8 cellular contexts compared by ENCODE assay signal in the genomic region with DNA sequence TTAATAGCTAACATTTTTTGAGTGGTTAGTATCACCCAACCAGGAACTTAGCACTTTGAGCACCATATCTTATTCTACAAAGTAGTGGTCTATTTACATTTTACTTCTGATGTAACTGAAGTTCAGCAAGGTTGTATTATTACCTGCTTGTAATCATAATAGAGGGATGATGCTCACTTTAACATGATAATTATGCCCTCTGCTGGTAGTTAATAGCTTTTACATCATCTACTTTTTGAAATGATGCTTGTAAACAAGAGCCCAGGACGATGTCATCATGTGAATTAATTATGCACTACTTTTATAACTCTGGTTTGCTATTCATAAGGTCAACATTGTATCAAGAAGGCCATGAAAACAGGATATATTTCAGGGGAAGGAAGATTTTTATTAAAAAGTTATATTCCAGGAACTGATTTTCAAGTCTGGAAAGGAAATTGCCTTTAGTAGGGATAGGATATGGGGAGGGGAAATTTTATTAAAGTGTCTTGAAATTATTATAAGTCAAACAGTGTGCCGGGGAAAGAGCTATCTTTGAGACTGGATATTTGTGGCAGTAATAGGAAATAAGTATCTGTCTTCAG.
DNase-seq lines count a peak whose midpoint lies in the region; ATAC-seq and TF ChIP-seq lines count a peak whose summit lies in the region.

No MANE protein-coding gene starts in this region.

- no peak overlapping the region for H3K4me3 ChIP-seq in mesendoderm (ENCODE audit: low read length)

- no peak overlapping the region for H3K4me2 ChIP-seq in mesendoderm (ENCODE audit: low read length)

- no peak overlapping the region for H3K27ac ChIP-seq in CD4-positive, alpha-beta T cell (ENCODE audit: low read depth, low read length)
- H3K27ac ChIP-seq in mesendoderm (ENCODE audit: low read depth, low read length), result no peak overlapping the region

- WGBS in mesendoderm (ENCODE audit: extremely low coverage, insufficient coverage, low lambda C conversion rate), result no CpG with 5 or more reads among the region's 2 CpGs

- POLR2A ChIA-PET in CD4-positive, alpha-beta T cell (lab: Charles Lee), result interaction anchor here (1.6 kb wide), 1 partner anchor 32 kb away, joined by 5 read pairs; no protein-coding TSS in a partner anchor

- H3K23ac ChIP-seq in mesendoderm (ENCODE audit: low read length), result no peak overlapping the region

- no peak overlapping the region for H3K9ac ChIP-seq in mesendoderm (ENCODE audit: low read length)

- intact Hi-C loops in CD4-positive, alpha-beta T cell (cut with DNase I, micrococcal nuclease), result loop anchor here (1.0 to 10.0 kb wide), 10 partner anchors 32 to 1065 kb away; a partner anchor contains a TSS

- no peak overlapping the region for H3K56ac ChIP-seq in mesendoderm (ENCODE audit: low read length)

- H2AK5ac ChIP-seq in mesendoderm (ENCODE audit: low read length), result no peak overlapping the region

- H2BK5ac ChIP-seq in mesendoderm (ENCODE audit: low read length), result no peak overlapping the region

- DNase-seq in CD4-positive, alpha-beta T cell, result no peak
- DNase-seq in NCI-H345 treated with DMSO at 0.1 percent for 48 hours (lab: John Stamatoyannopoulos, UW; ENCODE audit: unreplicated experiment) (peak; percentile 87), T47D (ENCODE audit: low read depth in 1 of 2, low spot score in 1 of 2) (peak; percentile 18 to 60), mesendoderm (peak; percentile 35), activated gamma-delta T cell treated with Interleukin-2 at 50 U/mL for 16 hours (no peak)

- in situ Hi-C loops in T47D (cut with HindIII; ENCODE audit: low pct_unique_long_range_greater_than_20kb, low sequenced_read_pairs), result no loop called here

- H3K4ac ChIP-seq in mesendoderm (ENCODE audit: low read depth, low read length), result no peak overlapping the region

- H3K9me3 Mint-ChIP-seq in CD4-positive, alpha-beta T cell, result no peaks in the 10 kb centered on the region
- H3K9me3 Mint-ChIP-seq in stimulated activated memory B cell treated with anti-CD40 and anti-IgM and Interleukin-4, amounts not matched to agents 10 μg/mL and 1 μg/mL and 100 μg/mL, for 72 hours, result no peaks in the 10 kb centered on the region

- no peaks in the 10 kb centered on the region for H3K36me3 Mint-ChIP-seq in CD4-positive, alpha-beta T cell (ENCODE audit: low read depth)
- H3K36me3 Mint-ChIP-seq in stimulated activated memory B cell treated with anti-CD40 and anti-IgM and Interleukin-4, amounts not matched to agents 10 μg/mL and 1 μg/mL and 100 μg/mL, for 72 hours, result no peaks in the 10 kb centered on the region

- H4K8ac ChIP-seq in mesendoderm (ENCODE audit: low read depth, low read length), result no peak overlapping the region

- H2BK15ac ChIP-seq in mesendoderm (replicated peaks; ENCODE audit: low read depth), result no peak overlapping the region

- no peaks in the 10 kb centered on the region for H3K9me3 ChIP-seq in CD4-positive, alpha-beta T cell (ENCODE audit: control insufficient read depth, low read length)

- H3K27me3 Mint-ChIP-seq in CD4-positive, alpha-beta T cell, result peaks cover 4% of the 10 kb centered on the region
- H3K27me3 Mint-ChIP-seq in stimulated activated memory B cell treated with anti-CD40 and anti-IgM and Interleukin-4, amounts not matched to agents 10 μg/mL and 1 μg/mL and 100 μg/mL, for 72 hours, result peaks cover 8% of the 10 kb centered on the region

- H3K4me1 Mint-ChIP-seq in CD4-positive, alpha-beta T cell (ENCODE audit: low read depth), result no peaks in the 10 kb centered on the region
- H3K4me1 Mint-ChIP-seq in stimulated activated memory B cell treated with anti-CD40 and anti-IgM and Interleukin-4, amounts not matched to agents 10 μg/mL and 1 μg/mL and 100 μg/mL, for 72 hours, result no peaks in the 10 kb centered on the region

- H3K36me3 ChIP-seq in mesendoderm (ENCODE audit: control insufficient read depth, insufficient read depth, low read length), result no peaks in the 10 kb centered on the region

- no peak overlapping the region for H3K27ac Mint-ChIP-seq in CD4-positive, alpha-beta T cell
- H3K27ac Mint-ChIP-seq in stimulated activated memory B cell treated with anti-CD40 and anti-IgM and Interleukin-4, amounts not matched to agents 10 μg/mL and 1 μg/mL and 100 μg/mL, for 72 hours, result no peak overlapping the region

- no peaks in the 10 kb centered on the region for H3K27me3 ChIP-seq in CD4-positive, alpha-beta T cell (ENCODE audit: control insufficient read depth, insufficient read depth, low read length)
- H3K27me3 ChIP-seq in mesendoderm (ENCODE audit: insufficient read depth, low read length, poor library complexity), result no peaks in the 10 kb centered on the region

- no peaks in the 10 kb centered on the region for H3K79me1 ChIP-seq in mesendoderm (ENCODE audit: low read length)

- TF ChIP-seq CTCF in CD4-positive, alpha-beta T cell (IDR thresholded peaks at IDR 0.05), result peak; percentile 59

- no peak overlapping the region for H4K5ac ChIP-seq in mesendoderm (ENCODE audit: low read length)

- CTCF ChIA-PET in CD4-positive, alpha-beta T cell (lab: Charles Lee), result interaction anchor here (0.7 to 1.5 kb wide), 6 partner anchors 11 to 425 kb away, joined by 3 to 6 read pairs (median 3); no protein-coding TSS in a partner anchor

- H3K18ac ChIP-seq in mesendoderm (ENCODE audit: low read length), result no peak overlapping the region

- H3K79me2 ChIP-seq in mesendoderm (ENCODE audit: control insufficient read depth, insufficient read depth, low read length), result no peaks in the 10 kb centered on the region

- H3K4me1 ChIP-seq in mesendoderm (ENCODE audit: control insufficient read depth, low read depth, low read length), result no peaks in the 10 kb centered on the region

- H2BK120ac ChIP-seq in mesendoderm (ENCODE audit: low read depth, low read length), result no peak overlapping the region

- H3K4me3 Mint-ChIP-seq in CD4-positive, alpha-beta T cell, result no peak overlapping the region
- H3K4me3 Mint-ChIP-seq in stimulated activated memory B cell treated with anti-CD40 and anti-IgM and Interleukin-4, amounts not matched to agents 10 μg/mL and 1 μg/mL and 100 μg/mL, for 72 hours, result no peak overlapping the region

- peak; percentile 49 for ATAC-seq in CD4-positive, alpha-beta T cell (ENCODE audit: poor library complexity)
- peak; percentile 78 for ATAC-seq in GM19043 (IDR thresholded peaks at IDR 0.05; ENCODE audit: low read depth, unreplicated experiment)
- peak; percentile 85 for ATAC-seq in HG03342 (IDR thresholded peaks at IDR 0.05; ENCODE audit: unreplicated experiment)
- ATAC-seq in stimulated activated memory B cell treated with anti-CD40 and anti-IgM and Interleukin-4, amounts not matched to agents 10 μg/mL and 1 μg/mL and 100 μg/mL, for 72 hours, result no peak

Comparison
In these comparisons a context has a peak if more than half of its experiments do, and no peak if none do; other contexts are left out.
1. DNase-seq: peak in NCI-H345 treated with DMSO at 0.1 percent for 48 hours (single experiment), T47D (2 of 2) and mesendoderm (single experiment); none in CD4-positive, alpha-beta T cell (0 of 10) and activated gamma-delta T cell treated with Interleukin-2 at 50 U/mL for 16 hours (single experiment).